In the genomic region with DNA sequence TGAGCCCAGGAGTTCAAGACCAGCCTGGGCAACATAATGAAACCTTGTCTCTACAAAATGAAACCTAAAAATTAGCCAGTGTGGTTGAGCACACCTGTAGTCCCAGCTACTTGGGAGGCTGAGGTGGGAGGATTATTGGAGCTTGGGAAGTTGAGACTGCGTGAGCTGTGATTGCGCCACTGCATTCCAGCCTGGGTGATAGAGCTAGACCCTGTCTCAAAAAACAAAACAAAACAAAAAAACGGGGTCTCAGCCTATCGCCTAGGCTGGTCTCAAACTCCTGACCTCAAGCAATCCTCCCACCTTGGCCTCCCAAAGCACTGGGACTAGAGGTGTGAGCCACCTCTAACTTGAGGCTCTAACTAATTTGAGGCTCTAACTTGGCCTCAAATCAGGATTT, we compare ENCODE assay signal across 33 cellular contexts. TPM values are rescaled to one million over a fixed set of nuclear protein-coding genes. Genes with fewer than 3 reads are reported as not detected.
A peak's percentile ranks its signal among the peaks of the same experiment; 100 is the strongest.
DNase-seq lines count a peak whose midpoint lies in the region; ATAC-seq, FAIRE-seq and TF ChIP-seq lines count a peak whose summit lies in the region.
"Had no signal": no experiment of that assay in that cellular context is flagged by ENCODE, and none has a peak within 500 bp of the region (broad histone marks: within the 10 kb centered on the region; RNA-seq: fewer than 3 reads in every experiment).

No MANE protein-coding gene starts in this region.

- no peak overlapping the region for H4K5ac ChIP-seq in IMR-90 (ENCODE audit: low read depth, low read length)

- ATAC-seq in IMR-90 (ENCODE audit: low read depth) (no peak), K562 (no peak)
- ATAC-seq: A549; CD8-positive, alpha-beta T cell had no signal

- no peak overlapping the region for H3K4me2 ChIP-seq in IMR-90 (ENCODE audit: low read depth, low read length)
- no peak overlapping the region for H3K4me2 ChIP-seq in K562 (ENCODE audit: insufficient read depth, low read length)
- H3K4me2 ChIP-seq: A549; BLaER1; BLaER1 treated with 17β-estradiol and CSF1 and Interleukin-3, amounts not matched to agents 10 nM and 100 nM had no signal

- no peak overlapping the region for H4K8ac ChIP-seq in IMR-90 (ENCODE audit: low read depth in 2 of 2, low read length in 2 of 2)

- H2BK5ac ChIP-seq in IMR-90 (ENCODE audit: low read depth, low read length, poor library complexity, severe bottlenecking), result no peak overlapping the region

- BruUV-seq in IMR-90 (replicated peaks; lab: Mats Ljungman, UMichigan) (no TSS peak), K562 (replicated peaks; lab: Mats Ljungman, UMichigan) (no TSS peak), Calu3 (replicated peaks; lab: Mats Ljungman, UMichigan) (no TSS peak)

- H3K79me2 ChIP-seq in K562 (ENCODE audit: control insufficient read depth, insufficient read depth, low read length), result no peaks in the 10 kb centered on the region

- H3K27ac ChIP-seq in IMR-90 (ENCODE audit: insufficient read depth, low read length) (no peak overlapping the region), K562 (ENCODE audit: extremely low read depth, low read depth, low read length) (no peak overlapping the region)
- H3K27ac ChIP-seq: 22Rv1; A549; BLaER1; BLaER1 treated with 17β-estradiol and CSF1 and Interleukin-3, amounts not matched to agents 10 nM and 100 nM; C4-2B had no signal

- H3K36me3 Mint-ChIP-seq in Calu3 (ENCODE audit: insufficient read depth, unreplicated experiment), result peaks cover 38% of the 10 kb centered on the region

- no peaks in the 10 kb centered on the region for H3K4me1 Mint-ChIP-seq in Calu3 (ENCODE audit: low read depth, unreplicated experiment)
- H3K4me1 Mint-ChIP-seq: B cell, CD14-positive monocyte had no signal

- H3K14ac ChIP-seq in IMR-90 (replicated peaks; ENCODE audit: low read depth, low read length), result no peak overlapping the region

- H3K9me3 ChIP-seq in IMR-90 (ENCODE audit: control insufficient read depth, insufficient read depth, low read length) (no peaks in the 10 kb centered on the region), K562 (replicated peaks; ENCODE audit: control insufficient read depth, insufficient read depth, low read depth, low read length) (no peaks in the 10 kb centered on the region)
- H3K9me3 ChIP-seq: A549, BE2C, Caco-2 had no signal

- no peak overlapping the region for H2BK120ac ChIP-seq in IMR-90 (ENCODE audit: low read depth, low read length)

- in situ Hi-C loops in IMR-90 (cut with MboI; ENCODE audit: low sequenced_read_pairs) (no loop called here), K562 (cut with MboI) (no loop called here)

- no peaks in the 10 kb centered on the region for H4K20me1 ChIP-seq in IMR-90 (ENCODE audit: insufficient read depth, low read length)
- peaks cover 17% of the 10 kb centered on the region for H4K20me1 ChIP-seq in K562 (replicated peaks; ENCODE audit: control insufficient read depth, insufficient read depth, low read length)

- no peaks in the 10 kb centered on the region for H3K27me3 Mint-ChIP-seq in Calu3 (ENCODE audit: unreplicated experiment)
- H3K27me3 Mint-ChIP-seq: B cell; CD4-positive, alpha-beta memory T cell; CD4-positive, alpha-beta T cell; CD4-positive, CD25-positive, alpha-beta regulatory T cell; CD8-positive, alpha-beta memory T cell had no signal

- H3K4me3 ChIP-seq in IMR-90 (ENCODE audit: insufficient read depth, low read depth, low read length) (no peak overlapping the region), K562 (no peak overlapping the region)
- H3K4me3 ChIP-seq: A549; BLaER1; BLaER1 treated with 17β-estradiol and CSF1 and Interleukin-3, amounts not matched to agents 10 nM and 100 nM had no signal

- no peak overlapping the region for H4K91ac ChIP-seq in IMR-90 (ENCODE audit: insufficient read depth, low read depth, low read length)

- no peak overlapping the region for H2AK9ac ChIP-seq in IMR-90 (replicated peaks; ENCODE audit: low read depth, low read length, poor library complexity)

- H3K4ac ChIP-seq in IMR-90 (ENCODE audit: low read depth, low read length), result no peak overlapping the region

- no peak overlapping the region for H2BK15ac ChIP-seq in IMR-90 (ENCODE audit: low read depth, low read length)

- no peak overlapping the region for H3K18ac ChIP-seq in IMR-90 (ENCODE audit: low read depth, low read length)

- no CpG with 5 or more reads among the region's 4 CpGs for WGBS in IMR-90 (ENCODE audit: extremely low coverage in 2 of 2, insufficient read length in 1 of 2), 2 experiments
- WGBS in K562 (ENCODE audit: insufficient coverage, low coverage, missing lambda C conversion rate), result 68% methylated on average over 4 of the region's 4 CpGs

- H3K56ac ChIP-seq in IMR-90 (ENCODE audit: extremely low read depth, insufficient read depth, low read length), result no peak overlapping the region

- H2AFZ ChIP-seq in IMR-90 (replicated peaks; ENCODE audit: low read length, poor library complexity) (no peak overlapping the region), K562 (ENCODE audit: low read depth, low read length) (no peak overlapping the region)

- no peaks in the 10 kb centered on the region for H3K9me3 Mint-ChIP-seq in Calu3 (ENCODE audit: low read depth, unreplicated experiment)
- H3K9me3 Mint-ChIP-seq: CD4-positive, alpha-beta memory T cell; CD4-positive, alpha-beta T cell; CD4-positive, CD25-positive, alpha-beta regulatory T cell; CD8-positive, alpha-beta memory T cell; CD8-positive, alpha-beta T cell had no signal

- H3K9me1 ChIP-seq in IMR-90 (ENCODE audit: insufficient read depth, low read length) (peaks cover 2% of the 10 kb centered on the region; the same call in 1 of the 2 replicates), K562 (ENCODE audit: control insufficient read depth, insufficient read depth, low read length) (peaks cover 11% of the 10 kb centered on the region)

- H3K36me3 ChIP-seq in IMR-90 (ENCODE audit: control insufficient read depth, insufficient read depth, low read length) (peaks cover 42% of the 10 kb centered on the region), K562 (ENCODE audit: control insufficient read depth, insufficient read depth, low read length) (peaks cover 66% of the 10 kb centered on the region)

- no peak overlapping the region for H2BK20ac ChIP-seq in IMR-90 (ENCODE audit: low read depth, low read length)

- dilution Hi-C loops in IMR-90 (cut with HindIII; ENCODE audit: low sequenced_read_pairs, unreplicated experiment), result no loop called here

- TF ChIP-seq RAD21 in IMR-90 (IDR thresholded peaks at IDR 0.05; ENCODE audit: low read length) (no peak), K562 (CRISPR knock-in tag; conservative IDR thresholded peaks at IDR 0.05 in 1 of 2, IDR thresholded peaks at IDR 0.05 in 1 of 2) (no peak)

- FAIRE-seq in K562 (lab: Jason Lieb, UNC), result no peak
- FAIRE-seq: A204.1, A549, D721Med had no signal

- H3K9ac ChIP-seq in IMR-90 (ENCODE audit: low read depth, low read length) (no peak overlapping the region), K562 (ENCODE audit: insufficient read depth in 1 of 2, low read depth in 2 of 2, low read length in 2 of 2) (no peak overlapping the region)
- H3K9ac ChIP-seq: BLaER1; BLaER1 treated with 17β-estradiol and CSF1 and Interleukin-3, amounts not matched to agents 10 nM and 100 nM had no signal

- H2AK5ac ChIP-seq in IMR-90 (ENCODE audit: low read depth, low read length), result no peak overlapping the region

- H3K4me1 ChIP-seq in IMR-90 (ENCODE audit: control insufficient read depth, insufficient read depth, low read length), result no peaks in the 10 kb centered on the region
- peaks cover 0 to 28% of the 10 kb centered on the region in 2 experiments; a peak in 2 of 5 replicates for H3K4me1 ChIP-seq in K562 (replicated peaks in 1 of 2; ENCODE audit: control insufficient read depth in 2 of 2, insufficient read depth in 2 of 2, low read length in 2 of 2)
- H3K4me1 ChIP-seq: A549, BE2C, Caco-2 had no signal

- TF ChIP-seq CTCF in IMR-90 (conservative IDR thresholded peaks at IDR 0.05; ENCODE audit: low read depth, low read length) (no peak), K562 (IDR thresholded peaks at IDR 0.05 in 2 of 3, conservative IDR thresholded peaks at IDR 0.05 in 1 of 3; ENCODE audit: insufficient read depth in 2 of 3, low read depth in 1 of 3, low read length in 3 of 3) (0 out of 6 replicates have a peak, but pooled peaks of 1 of the 3 experiments have one; percentile 0), Calu3 (IDR thresholded peaks at IDR 0.05; ENCODE audit: unreplicated experiment) (no peak)

- no peak overlapping the region for H3K4me3 Mint-ChIP-seq in Calu3 (ENCODE audit: low read depth, unreplicated experiment)
- H3K4me3 Mint-ChIP-seq: B cell; CD14-positive monocyte; CD4-positive, alpha-beta memory T cell; CD4-positive, alpha-beta T cell; CD4-positive, CD25-positive, alpha-beta regulatory T cell; CD8-positive, alpha-beta memory T cell; CD8-positive, alpha-beta T cell had no signal

- H3K79me1 ChIP-seq in IMR-90 (ENCODE audit: low read depth in 1 of 2, low read length in 2 of 2), result peaks cover 4% of the 10 kb centered on the region in 2 experiments; a peak in 1 of 4 replicates

- CTCF ChIA-PET in IMR-90 (lab: Yijun Ruan, JAX) (no interaction called here), K562 (lab: Yijun Ruan, JAX; ENCODE audit: low intra/inter-chr PET ratio) (no interaction called here), Calu3 (lab: Charles Lee) (no interaction called here)

- TF ChIP-seq POLR2A in IMR-90 (IDR thresholded peaks at IDR 0.05; ENCODE audit: low read depth, low read length) (no peak), K562 (conservative IDR thresholded peaks at IDR 0.05) (no peak)

- H3K27me3 ChIP-seq in IMR-90 (ENCODE audit: control insufficient read depth, insufficient read depth, low read length) (no peaks in the 10 kb centered on the region), K562 (ENCODE audit: control insufficient read depth in 2 of 2, insufficient read depth in 2 of 2, low read length in 2 of 2) (no peaks in the 10 kb centered on the region)
- H3K27me3 ChIP-seq: BE2C; BLaER1; BLaER1 treated with 17β-estradiol and CSF1 and Interleukin-3, amounts not matched to agents 10 nM and 100 nM had no signal

- no peak overlapping the region for H3K23ac ChIP-seq in IMR-90 (ENCODE audit: low read depth, low read length)

- no peak overlapping the region for H3K27ac Mint-ChIP-seq in Calu3 (ENCODE audit: unreplicated experiment)
- H3K27ac Mint-ChIP-seq: B cell; CD14-positive monocyte; CD4-positive, alpha-beta T cell; CD4-positive, CD25-positive, alpha-beta regulatory T cell; CD8-positive, alpha-beta T cell had no signal

- DNase-seq in IMR-90 (no peak), K562 (ENCODE audit: extremely low read depth in 1 of 4, low spot score in 3 of 4) (no peak), Calu3 (no peak)
- no peak for DNase-seq in activated effector memory CD4-positive, alpha-beta T cell treated with anti-CD3 and anti-CD28 coated beads, Interleukin-2, amount 50 U/mL, for 16 hours
- DNase-seq: 8988T; ACHN; AML-193; BE2C; C1 segment of cervical spinal cord; Caco-2; CD4-positive, alpha-beta memory T cell; CD4-positive, alpha-beta T cell; CD4-positive, CD25-positive, alpha-beta regulatory T cell; CD8-positive, alpha-beta memory T cell; CD8-positive, alpha-beta T cell; COR-L47; DMS 273 treated with DMSO at 0.1 percent for 48 hours; DMS153; DMS53; DMS79; DMS79 treated with DMSO at 0.1 percent for 48 hours; DND-41; EL had no signal

- intact Hi-C loops in IMR-90 (cut with micrococcal nuclease) (no loop called here), K562 (cut with micrococcal nuclease) (no loop called here), Calu3 (cut with micrococcal nuclease; ENCODE audit: unreplicated experiment) (no loop called here)

- POLR2A ChIA-PET in IMR-90 (lab: Charles Lee; ENCODE audit: unreplicated experiment), result no interaction called here
- POLR2A ChIA-PET in K562 (lab: Yijun Ruan, JAX), result interaction anchor here (0.9 to 6.7 kb wide), 5 partner anchors 9 to 259 kb away, joined by 3 to 52 read pairs (median 34); a partner anchor contains a TSS

- TF ChIP-seq EP300 in K562 (IDR thresholded peaks at IDR 0.05; ENCODE audit: low read length), result no peak

RNA-seq across cellular contexts. Expression of a gene that starts 13.6 kb away (rescaled TPM):
- 20.6 and 21.4 TPM in 2 replicates for total RNA-seq in IMR-90 (2012; rRNA removed)
- polyA plus RNA-seq in IMR-90 (2012; rRNA removed), result 59.9 and 62.1 TPM in 2 replicates
- polyA plus RNA-seq in IMR-90 (2012; cell fraction: cytosol; rRNA removed), result 29.9 and 41.9 TPM in 2 replicates
- polyA plus RNA-seq in IMR-90 (2012; cell fraction: nucleus; rRNA removed; ENCODE audit: low replicate concordance), result 190 and 219 TPM in 2 replicates
- 1,132 and 1,539 TPM in 2 replicates for total RNA-seq in K562 (2011; cell fraction: chromatin; rRNA removed; ENCODE audit: low replicate concordance)
- 736 and 826 TPM in 2 replicates for total RNA-seq in K562 (2011; cell fraction: nucleolus; rRNA removed)
- total RNA-seq in K562 (2011; cell fraction: nucleoplasm; rRNA removed), result 718 and 814 TPM in 2 replicates
- 174 and 195 TPM in 2 replicates for total RNA-seq in K562 (2014; rRNA removed)
- total RNA-seq in K562 (2014; rRNA removed; fragmentation: Illumina TruSeq; extraction: Trizol), result 104 and 115 TPM in 2 replicates
- total RNA-seq in K562 (2015; rRNA removed; fragmentation: Illumina TruSeq; extraction: Trizol), result 170 and 172 TPM in 2 replicates
- total RNA-seq in K562 (2021), result 251 and 267 TPM in 2 replicates
- polyA plus RNA-seq in K562 (2011; rRNA removed), result 193 and 247 TPM in 2 replicates
- 143 and 211 TPM in 2 replicates for polyA plus RNA-seq in K562 (2011; cell fraction: cytosol; rRNA removed)
- 801 and 951 TPM in 2 replicates for polyA plus RNA-seq in K562 (2011; cell fraction: nucleus; rRNA removed)
- polyA plus RNA-seq in K562 (2012), result 185 and 193 TPM in 2 replicates
- polyA plus RNA-seq in K562 (2014; fragmentation: Illumina TruSeq; extraction: Trizol), result 250 and 261 TPM in 2 replicates
- polyA plus RNA-seq in K562 (2014; fragmentation: Nextera tagmentation; extraction: Ambion mirVana), result 10 to 100 TPM; 13.2 to 28.8 TPM
- polyA plus RNA-seq in K562 (2014; rRNA removed), result 268 and 298 TPM in 2 replicates
- polyA minus RNA-seq in K562 (2011; rRNA and poly(A)+ RNA removed), result 228 and 271 TPM in 2 replicates
- polyA minus RNA-seq in K562 (2011; cell fraction: cytosol; rRNA and poly(A)+ RNA removed), result 95.6 and 98.4 TPM in 2 replicates
- 325 and 509 TPM in 2 replicates for polyA minus RNA-seq in K562 (2011; cell fraction: nucleus; rRNA and poly(A)+ RNA removed)
- total RNA-seq in Calu3 (2022), result 46.9 and 50.5 TPM in 2 replicates

RNA-seq across cellular contexts. Expression of a gene that starts 37.3 kb away (rescaled TPM):
- 18.8 and 25.0 TPM in 2 replicates for total RNA-seq in IMR-90 (2012; rRNA removed)
- 51.1 and 72.6 TPM in 2 replicates for polyA plus RNA-seq in IMR-90 (2012; rRNA removed)
- 93.6 and 121 TPM in 2 replicates for polyA plus RNA-seq in IMR-90 (2012; cell fraction: cytosol; rRNA removed)
- 11.1 and 41.3 TPM in 2 replicates for polyA plus RNA-seq in IMR-90 (2012; cell fraction: nucleus; rRNA removed; ENCODE audit: low replicate concordance)
- 72.2 and 221 TPM in 2 replicates for total RNA-seq in K562 (2011; cell fraction: chromatin; rRNA removed; ENCODE audit: low replicate concordance)
- total RNA-seq in K562 (2011; cell fraction: nucleolus; rRNA removed), result 489 and 555 TPM in 2 replicates
- total RNA-seq in K562 (2011; cell fraction: nucleoplasm; rRNA removed), result 263 and 279 TPM in 2 replicates
- 894 and 989 TPM in 2 replicates for total RNA-seq in K562 (2014; rRNA removed)
- 41.9 and 82.9 TPM in 2 replicates for total RNA-seq in K562 (2014; rRNA removed; fragmentation: Illumina TruSeq; extraction: Trizol)
- total RNA-seq in K562 (2015; rRNA removed; fragmentation: Illumina TruSeq; extraction: Trizol), result 135 and 153 TPM in 2 replicates
- total RNA-seq in K562 (2021), result 551 and 557 TPM in 2 replicates
- polyA plus RNA-seq in K562 (2011; rRNA removed), result 124 and 218 TPM in 2 replicates
- 273 and 603 TPM in 2 replicates for polyA plus RNA-seq in K562 (2011; cell fraction: cytosol; rRNA removed)
- polyA plus RNA-seq in K562 (2011; cell fraction: nucleus; rRNA removed), result 110 and 123 TPM in 2 replicates
- polyA plus RNA-seq in K562 (2012), result 384 and 632 TPM in 2 replicates
- 33.8 and 82.2 TPM in 2 replicates for polyA plus RNA-seq in K562 (2014; fragmentation: Illumina TruSeq; extraction: Trizol)
- 10 to 100 TPM; 15.1 to 34.8 TPM for polyA plus RNA-seq in K562 (2014; fragmentation: Nextera tagmentation; extraction: Ambion mirVana)
- polyA plus RNA-seq in K562 (2014; rRNA removed), result 666 and 827 TPM in 2 replicates
- polyA minus RNA-seq in K562 (2011; rRNA and poly(A)+ RNA removed), result 50.1 and 80.5 TPM in 2 replicates
- polyA minus RNA-seq in K562 (2011; cell fraction: cytosol; rRNA and poly(A)+ RNA removed), result 107 and 114 TPM in 2 replicates
- 37.7 and 69.6 TPM in 2 replicates for polyA minus RNA-seq in K562 (2011; cell fraction: nucleus; rRNA and poly(A)+ RNA removed)
- 87.0 and 88.2 TPM in 2 replicates for total RNA-seq in Calu3 (2022)

RNA-seq across cellular contexts. Expression of a gene that starts 46.8 kb away (rescaled TPM):
- total RNA-seq in IMR-90 (2012; rRNA removed) (under 0.01 TPM in 1 of 2 replicates, not detected in the other), K562 (2014; rRNA removed) (9.3 and 13.6 TPM in 2 replicates), K562 (2014; rRNA removed; fragmentation: Illumina TruSeq; extraction: Trizol) (2.1 and 2.8 TPM in 2 replicates), K562 (2015; rRNA removed; fragmentation: Illumina TruSeq; extraction: Trizol) (4.7 and 5.2 TPM in 2 replicates), K562 (2021) (11.3 and 15.6 TPM in 2 replicates), Calu3 (2022) (0.17 TPM in 1 of 2 replicates, not detected in the other)
- polyA plus RNA-seq in IMR-90 (2012; rRNA removed) (0.27 and 0.34 TPM in 2 replicates), K562 (2011; rRNA removed) (1.6 and 2.1 TPM in 2 replicates), K562 (2014; fragmentation: Illumina TruSeq; extraction: Trizol) (6.3 and 8.9 TPM in 2 replicates), K562 (2014; fragmentation: Nextera tagmentation; extraction: Ambion mirVana) (1 to 10 TPM; 1.6 to 2.3 TPM), K562 (2014; rRNA removed) (7.1 and 8.6 TPM in 2 replicates)
- 0.10 and 0.84 TPM in 2 replicates for polyA plus RNA-seq in IMR-90 (2012; cell fraction: cytosol; rRNA removed)
- polyA plus RNA-seq in IMR-90 (2012; cell fraction: nucleus; rRNA removed; ENCODE audit: low replicate concordance), result 3.5 and 7.3 TPM in 2 replicates
- total RNA-seq in K562 (2011; cell fraction: chromatin; rRNA removed; ENCODE audit: low replicate concordance), result 11.2 and 34.3 TPM in 2 replicates
- total RNA-seq in K562 (2011; cell fraction: nucleolus; rRNA removed), result 28.7 and 33.9 TPM in 2 replicates
- total RNA-seq in K562 (2011; cell fraction: nucleoplasm; rRNA removed), result 18.1 and 19.5 TPM in 2 replicates
- polyA plus RNA-seq in K562 (2011; cell fraction: cytosol; rRNA removed), result 1.8 and 5.8 TPM in 2 replicates
- 6.5 and 19.5 TPM in 2 replicates for polyA plus RNA-seq in K562 (2011; cell fraction: nucleus; rRNA removed)
- polyA plus RNA-seq in K562 (2012), result 5.2 and 6.4 TPM in 2 replicates
- polyA minus RNA-seq in K562 (2011; rRNA and poly(A)+ RNA removed), result 1.3 and 1.8 TPM in 2 replicates
- polyA minus RNA-seq in K562 (2011; cell fraction: cytosol; rRNA and poly(A)+ RNA removed), result 1.5 and 3.9 TPM in 2 replicates
- 8.3 and 12.3 TPM in 2 replicates for polyA minus RNA-seq in K562 (2011; cell fraction: nucleus; rRNA and poly(A)+ RNA removed)
- total RNA-seq: A172; Caco-2; CD4-positive, CD25-positive, alpha-beta regulatory T cell had no signal
- polyA plus RNA-seq: CD14-positive monocyte; CD4-positive, alpha-beta memory T cell; CD4-positive, CD25-positive, alpha-beta regulatory T cell; CD8-positive, alpha-beta memory T cell had no signal

RNA-seq across cellular contexts. Expression of a gene that starts 49.6 kb away (rescaled TPM):
- total RNA-seq in IMR-90 (2012; rRNA removed) (7.2 and 8.1 TPM in 2 replicates), K562 (2014; rRNA removed) (871 and 1,007 TPM in 2 replicates), K562 (2014; rRNA removed; fragmentation: Illumina TruSeq; extraction: Trizol) (69.0 and 87.5 TPM in 2 replicates), K562 (2015; rRNA removed; fragmentation: Illumina TruSeq; extraction: Trizol) (164 and 196 TPM in 2 replicates), K562 (2021) (626 and 641 TPM in 2 replicates), Calu3 (2022) (57.9 and 64.2 TPM in 2 replicates)
- polyA plus RNA-seq in IMR-90 (2012; rRNA removed) (23.6 and 28.3 TPM in 2 replicates), K562 (2011; rRNA removed) (203 and 277 TPM in 2 replicates), K562 (2014; fragmentation: Illumina TruSeq; extraction: Trizol) (106 and 159 TPM in 2 replicates), K562 (2014; fragmentation: Nextera tagmentation; extraction: Ambion mirVana) (10 to 100 TPM; 13.5 to 23.5 TPM), K562 (2014; rRNA removed) (707 and 732 TPM in 2 replicates)
- 31.1 and 51.1 TPM in 2 replicates for polyA plus RNA-seq in IMR-90 (2012; cell fraction: cytosol; rRNA removed)
- 21.4 and 64.3 TPM in 2 replicates for polyA plus RNA-seq in IMR-90 (2012; cell fraction: nucleus; rRNA removed; ENCODE audit: low replicate concordance)
- total RNA-seq in K562 (2011; cell fraction: chromatin; rRNA removed; ENCODE audit: low replicate concordance), result 121 and 504 TPM in 2 replicates
- total RNA-seq in K562 (2011; cell fraction: nucleolus; rRNA removed), result 857 and 885 TPM in 2 replicates
- 325 and 370 TPM in 2 replicates for total RNA-seq in K562 (2011; cell fraction: nucleoplasm; rRNA removed)
- 382 and 1,449 TPM in 2 replicates for polyA plus RNA-seq in K562 (2011; cell fraction: cytosol; rRNA removed)
- 629 and 1,089 TPM in 2 replicates for polyA plus RNA-seq in K562 (2011; cell fraction: nucleus; rRNA removed)
- polyA plus RNA-seq in K562 (2012), result 282 and 288 TPM in 2 replicates
- 35.0 and 44.2 TPM in 2 replicates for polyA minus RNA-seq in K562 (2011; rRNA and poly(A)+ RNA removed)
- 212 and 264 TPM in 2 replicates for polyA minus RNA-seq in K562 (2011; cell fraction: cytosol; rRNA and poly(A)+ RNA removed)
- polyA minus RNA-seq in K562 (2011; cell fraction: nucleus; rRNA and poly(A)+ RNA removed), result 294 and 313 TPM in 2 replicates

RNA-seq across cellular contexts. Expression of a gene that starts 56.2 kb away (rescaled TPM):
- total RNA-seq in IMR-90 (2012; rRNA removed) (0.72 and 1.1 TPM in 2 replicates), K562 (2014; rRNA removed) (0.18 and 0.49 TPM in 2 replicates), K562 (2014; rRNA removed; fragmentation: Illumina TruSeq; extraction: Trizol) (0.41 and 0.47 TPM in 2 replicates), K562 (2015; rRNA removed; fragmentation: Illumina TruSeq; extraction: Trizol) (0.15 and 0.25 TPM in 2 replicates), K562 (2021) (0.53 and 0.54 TPM in 2 replicates), Calu3 (2022) (1.7 and 3.3 TPM in 2 replicates)
- polyA plus RNA-seq in IMR-90 (2012; rRNA removed) (1.2 and 1.3 TPM in 2 replicates), K562 (2011; rRNA removed) (2.2 and 2.4 TPM in 2 replicates), K562 (2014; fragmentation: Illumina TruSeq; extraction: Trizol) (0.46 TPM in 2 replicates), K562 (2014; fragmentation: Nextera tagmentation; extraction: Ambion mirVana) (under 1 TPM; 0.07 to 0.10 TPM), K562 (2014; rRNA removed) (0.36 and 1.7 TPM in 2 replicates)
- 1.5 and 2.4 TPM in 2 replicates for polyA plus RNA-seq in IMR-90 (2012; cell fraction: cytosol; rRNA removed)
- 1.5 and 3.2 TPM in 2 replicates for polyA plus RNA-seq in IMR-90 (2012; cell fraction: nucleus; rRNA removed; ENCODE audit: low replicate concordance)
- total RNA-seq in K562 (2011; cell fraction: chromatin; rRNA removed; ENCODE audit: low replicate concordance), result 4.4 and 6.2 TPM in 2 replicates
- 3.0 TPM in 2 replicates for total RNA-seq in K562 (2011; cell fraction: nucleolus; rRNA removed)
- total RNA-seq in K562 (2011; cell fraction: nucleoplasm; rRNA removed), result 4.6 and 4.7 TPM in 2 replicates
- 0.63 and 1.4 TPM in 2 replicates for polyA plus RNA-seq in K562 (2011; cell fraction: cytosol; rRNA removed)
- polyA plus RNA-seq in K562 (2011; cell fraction: nucleus; rRNA removed), result 1.9 and 2.6 TPM in 2 replicates
- 0.59 and 4.0 TPM in 2 replicates for polyA plus RNA-seq in K562 (2012)
- polyA minus RNA-seq in K562 (2011; rRNA and poly(A)+ RNA removed), result 1.4 and 3.0 TPM in 2 replicates
- polyA minus RNA-seq in K562 (2011; cell fraction: cytosol; rRNA and poly(A)+ RNA removed), result 0.46 and 0.67 TPM in 2 replicates
- polyA minus RNA-seq in K562 (2011; cell fraction: nucleus; rRNA and poly(A)+ RNA removed), result 0.67 and 1.00 TPM in 2 replicates
